In the genomic region with DNA sequence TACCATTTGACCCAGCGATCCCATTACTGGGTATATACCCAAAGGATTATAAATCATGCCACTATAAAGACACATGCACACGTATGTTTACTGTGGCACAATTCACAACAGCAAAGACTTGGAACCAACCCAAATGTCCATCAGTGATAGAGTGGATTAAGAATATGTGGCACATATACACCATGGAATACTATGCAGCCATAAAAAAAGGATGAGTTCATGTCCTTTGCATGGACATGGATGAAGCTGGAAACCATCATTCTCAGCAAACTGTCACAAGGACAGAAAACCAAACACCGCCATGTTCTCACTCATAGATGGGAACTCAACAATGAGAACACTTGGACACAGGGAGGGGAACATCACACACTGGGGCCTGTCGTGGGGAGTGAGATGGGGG, we compare ENCODE assay signal across 8 cellular contexts. TPM values are rescaled to one million over a fixed set of nuclear protein-coding genes. Genes with fewer than 3 reads are reported as not detected.
DNase-seq lines count a peak whose midpoint lies in the region; ATAC-seq and TF ChIP-seq lines count a peak whose summit lies in the region.
"Not testable (repeated sequence)": the region's sequence is repeated elsewhere in the genome, so short reads cannot be mapped to it uniquely, and the experiment has no call there.

No MANE protein-coding gene starts in this region.

- not testable (repeated sequence) for DNase-seq in GM12864 (ENCODE audit: low read depth); PC-9; activated T-cell treated with anti-CD3 and anti-CD28 coated beads, Interleukin-2, amount 50 U/mL, for 72 hours; chondrocyte (ENCODE audit: low spot score); hepatocyte (ENCODE audit: low spot score); natural killer cell; stimulated activated effector memory CD8-positive, alpha-beta T cell treated with anti-CD3 and anti-CD28 coated beads, Interleukin-12 subunit alpha, Interleukin-12 subunit beta, amount 100 ng/mL, for 72 hours (ENCODE audit: low spot score in 2 of 2)

- not testable (repeated sequence) for H3K4me1 ChIP-seq in ACC112 (ENCODE audit: control insufficient read depth, insufficient read depth, low read length, unreplicated experiment); PC-9 (replicated peaks; ENCODE audit: insufficient read depth); hepatocyte (ENCODE audit: insufficient read depth)

- H3K36me3 ChIP-seq in ACC112 (ENCODE audit: insufficient read depth, low read length); PC-9 (ENCODE audit: low read depth); hepatocyte (replicated peaks; ENCODE audit: insufficient read depth, low read depth): not testable (repeated sequence)

- intact Hi-C loops in PC-9 (cut with micrococcal nuclease; ENCODE audit: unreplicated experiment): loop anchor here (10.0 kb wide), 2 partner anchors 356 to 416 kb away; partner anchors contain the start of gene OR13A1
- intact Hi-C loops in natural killer cell (cut with micrococcal nuclease): not testable (repeated sequence)

- not testable (repeated sequence) for H3K27me3 ChIP-seq in ACC112 (ENCODE audit: insufficient read depth, low read length); PC-9 (ENCODE audit: insufficient read depth, low read depth); hepatocyte

- H3K9me3 ChIP-seq in PC-9 (ENCODE audit: insufficient read depth, low read depth); hepatocyte (ENCODE audit: low read depth): not testable (repeated sequence)

- BruUV-seq in PC-9 (replicated peaks; lab: Mats Ljungman, UMichigan): not testable (repeated sequence)

- not testable (repeated sequence) for H3K36me3 Mint-ChIP-seq in activated T-cell treated with anti-CD3 and anti-CD28 coated beads, Interleukin-2, amount 50 U/mL, for 72 hours (ENCODE audit: insufficient read depth in 2 of 2); chondrocyte (ENCODE audit: low read depth); natural killer cell; stimulated activated effector memory CD8-positive, alpha-beta T cell treated with anti-CD3 and anti-CD28 coated beads, Interleukin-12 subunit alpha, Interleukin-12 subunit beta, amount 100 ng/mL, for 72 hours

- peaks cover 36% of the 10 kb centered on the region for H3K4me1 Mint-ChIP-seq in activated T-cell treated with anti-CD3 and anti-CD28 coated beads, Interleukin-2, amount 50 U/mL, for 72 hours (ENCODE audit: low read depth)
- H3K4me1 Mint-ChIP-seq in chondrocyte (ENCODE audit: low read depth) (peaks cover 16% of the 10 kb centered on the region), natural killer cell (peaks cover 36 to 40% of the 10 kb centered on the region in 2 donors)
- peaks cover 44% of the 10 kb centered on the region for H3K4me1 Mint-ChIP-seq in stimulated activated effector memory CD8-positive, alpha-beta T cell treated with anti-CD3 and anti-CD28 coated beads, Interleukin-12 subunit alpha, Interleukin-12 subunit beta, amount 100 ng/mL, for 72 hours

- ATAC-seq in activated T-cell treated with anti-CD3 and anti-CD28 coated beads, Interleukin-2, amount 50 U/mL, for 72 hours (replicated peaks in 1 of 2); natural killer cell; stimulated activated effector memory CD8-positive, alpha-beta T cell treated with anti-CD3 and anti-CD28 coated beads, Interleukin-12 subunit alpha, Interleukin-12 subunit beta, amount 100 ng/mL, for 72 hours: not testable (repeated sequence)

- H3F3A ChIP-seq in PC-9 (ENCODE audit: insufficient read depth, low read depth): not testable (repeated sequence)

- peak overlapping the region; percentile 93 for H3K4me3 ChIP-seq in ACC112 (ENCODE audit: low read depth, low read length)
- H3K4me3 ChIP-seq in GM12864 (ENCODE audit: low read depth, low read length): peak overlapping the region; percentile 64
- peak overlapping the region; percentile 70; the same call in 1 of the 2 replicates for H3K4me3 ChIP-seq in PC-9
- peak overlapping the region; percentile 37 for H3K4me3 ChIP-seq in hepatocyte

- H3K4me3 Mint-ChIP-seq in activated T-cell treated with anti-CD3 and anti-CD28 coated beads, Interleukin-2, amount 50 U/mL, for 72 hours: peak overlapping the region; percentile 84 to 90
- H3K4me3 Mint-ChIP-seq in chondrocyte (ENCODE audit: unreplicated experiment) (peak overlapping the region; percentile 86), natural killer cell (peak overlapping the region; percentile 92)
- H3K4me3 Mint-ChIP-seq in stimulated activated effector memory CD8-positive, alpha-beta T cell treated with anti-CD3 and anti-CD28 coated beads, Interleukin-12 subunit alpha, Interleukin-12 subunit beta, amount 100 ng/mL, for 72 hours: peak overlapping the region; percentile 84

- POLR2A ChIA-PET in PC-9 (lab: Charles Lee; ENCODE audit: unreplicated experiment): not testable (repeated sequence)

- H3K9me3 Mint-ChIP-seq in activated T-cell treated with anti-CD3 and anti-CD28 coated beads, Interleukin-2, amount 50 U/mL, for 72 hours; chondrocyte (ENCODE audit: low read depth); natural killer cell; stimulated activated effector memory CD8-positive, alpha-beta T cell treated with anti-CD3 and anti-CD28 coated beads, Interleukin-12 subunit alpha, Interleukin-12 subunit beta, amount 100 ng/mL, for 72 hours: not testable (repeated sequence)

- not testable (repeated sequence) for H3K9me2 ChIP-seq in PC-9 (ENCODE audit: insufficient read depth); hepatocyte (replicated peaks; ENCODE audit: insufficient read depth)

- H2AFZ ChIP-seq in ACC112 (ENCODE audit: low read length, unreplicated experiment); PC-9; hepatocyte: not testable (repeated sequence)

- not testable (repeated sequence) for TF ChIP-seq CTCF in GM12864 (IDR thresholded peaks at IDR 0.05; ENCODE audit: low read depth, low read length, missing control alignments); PC-9 (conservative IDR thresholded peaks at IDR 0.05); chondrocyte (IDR thresholded peaks at IDR 0.05); hepatocyte (IDR thresholded peaks at IDR 0.05; ENCODE audit: poor library complexity); natural killer cell (IDR thresholded peaks at IDR 0.05)

- not testable (repeated sequence) for H3K27me3 Mint-ChIP-seq in activated T-cell treated with anti-CD3 and anti-CD28 coated beads, Interleukin-2, amount 50 U/mL, for 72 hours (ENCODE audit: low read depth); chondrocyte (ENCODE audit: low read depth); natural killer cell (ENCODE audit: low read depth in 2 of 2)

- peak overlapping the region; percentile 83 for H3K4me2 ChIP-seq in PC-9
- H3K4me2 ChIP-seq in hepatocyte: peak overlapping the region; percentile 73

- H4K20me1 ChIP-seq in PC-9 (ENCODE audit: insufficient read depth); hepatocyte (ENCODE audit: insufficient read depth, poor library complexity, severe bottlenecking): not testable (repeated sequence)

- not testable (repeated sequence) for H3K27ac Mint-ChIP-seq in activated T-cell treated with anti-CD3 and anti-CD28 coated beads, Interleukin-2, amount 50 U/mL, for 72 hours; chondrocyte (ENCODE audit: unreplicated experiment); stimulated activated effector memory CD8-positive, alpha-beta T cell treated with anti-CD3 and anti-CD28 coated beads, Interleukin-12 subunit alpha, Interleukin-12 subunit beta, amount 100 ng/mL, for 72 hours
- peak overlapping the region; percentile 87 to 92 for H3K27ac Mint-ChIP-seq in natural killer cell

- H3K27ac ChIP-seq in ACC112 (ENCODE audit: low read depth, low read length); PC-9; hepatocyte: not testable (repeated sequence)

- WGBS in hepatocyte (ENCODE audit: low lambda C conversion rate, missing lambda C conversion rate): 88% methylated on average over 4 of the region's 4 CpGs

- H3K79me2 ChIP-seq in ACC112 (ENCODE audit: control insufficient read depth, insufficient read depth, low read length, unreplicated experiment); PC-9 (ENCODE audit: low read depth): not testable (repeated sequence)
- peaks cover 39% of the 10 kb centered on the region for H3K79me2 ChIP-seq in hepatocyte

- CTCF ChIA-PET in PC-9 (lab: Charles Lee): not testable (repeated sequence)

RNA-seq across cellular contexts. Expression of gene ZFAND4, which starts 1.3 kb away (rescaled TPM):
- total RNA-seq in PC-9 (2021): 3.5 and 4.4 TPM in 2 replicates
- 10 to 100 TPM; 11.9 to 13.4 TPM for total RNA-seq in activated T-cell treated with anti-CD3 and anti-CD28 coated beads, Interleukin-2, amount 50 U/mL, for 72 hours
- 8.7 to 9.6 TPM (median 9.4 TPM) in 3 replicates for total RNA-seq in chondrocyte
- 12.0 and 12.7 TPM in 2 replicates for total RNA-seq in hepatocyte
- 4.9 and 8.6 TPM in 2 replicates for polyA plus RNA-seq in hepatocyte
- total RNA-seq in natural killer cell: 10 to 100 TPM; 27.9 to 35.1 (median 32.1) TPM

RNA-seq across cellular contexts. Expression of gene WASHC2C, which starts 55.8 kb away (rescaled TPM):
- 25.6 and 34.2 TPM in 2 replicates for total RNA-seq in PC-9 (2021)
- 10 to 100 TPM; 29.8 to 34.2 TPM for total RNA-seq in activated T-cell treated with anti-CD3 and anti-CD28 coated beads, Interleukin-2, amount 50 U/mL, for 72 hours
- total RNA-seq in chondrocyte: 45.6 to 53.3 TPM (median 46.1 TPM) in 3 replicates
- total RNA-seq in hepatocyte: 37.1 and 38.4 TPM in 2 replicates
- 27.0 and 30.6 TPM in 2 replicates for polyA plus RNA-seq in hepatocyte
- 10 to 100 TPM; 57.4 to 63.1 (median 57.8) TPM for total RNA-seq in natural killer cell

Comparison
In these comparisons a context has a peak if more than half of its experiments do, and no peak if none do; other contexts are left out.
1. H3K4me3 ChIP-seq: peak in every context shown above with its lines; median percentile 93 in ACC112; 70 in PC-9; 64 in GM12864; 37 in hepatocyte.